Comparison of ENCODE assay signal across 25 cellular contexts in genomic region chr6:163962627-163963117, GRCh38.
DNase-seq lines count a peak whose midpoint lies in the region; ATAC-seq lines count a peak whose summit lies in the region.
"Had no signal": no experiment of that assay in that cellular context is flagged by ENCODE, and none has a peak within 500 bp of the region (broad histone marks: within the 10 kb centered on the region; RNA-seq: fewer than 3 reads in every experiment).

No MANE protein-coding gene starts in this region.

- DNase-seq in COR-L47 (lab: John Stamatoyannopoulos, UW) (peak; percentile 49), NCI-H1436 (lab: John Stamatoyannopoulos, UW) (peak; percentile 16), NCI-H82 (lab: John Stamatoyannopoulos, UW) (peak; percentile 72), left ventricle myocardium superior (peak; percentile 82), SIG-M5 treated with dmso at 0.1 percent for 504 hours (lab: John Stamatoyannopoulos, UW; ENCODE audit: unreplicated experiment) (no peak), NCI-H2029 treated with DMSO at 0.1 percent for 48 hours (lab: John Stamatoyannopoulos, UW) (no peak)
- no peak for DNase-seq in activated CD8-positive, alpha-beta memory T cell treated with anti-CD3 and anti-CD28 coated beads, Interleukin-2, amount 50 U/mL, for 48 hours
- DNase-seq: activated CD8-positive, alpha-beta memory T cell treated with anti-CD3 and anti-CD28 coated beads for 24 hours; activated effector memory CD4-positive, alpha-beta T cell treated with anti-CD3 and anti-CD28 coated beads, Interleukin-2, amount 50 U/mL, for 16 hours; activated naive CD8-positive, alpha-beta T cell treated with anti-CD3 and anti-CD28 coated beads, Interleukin-2, amount 10 ng/mL, durations not matched to agents 7 days and 5 days; activated T-cell treated with anti-CD3 and anti-CD28 coated beads, Interleukin-2, amount 50 U/mL, for 1 hour; DMS79; hypothalamus; left lung; naive B cell; NCI-H2029; NCI-H526; nucleus accumbens; small intestine; stimulated activated CD4-positive, alpha-beta T cell treated with anti-CD3 and anti-CD28 coated beads, Interleukin-1b, Interleukin-23, amount 100 ng/mL, for 48 hours; stimulated activated CD8-positive, alpha-beta memory T cell treated with anti-CD3 and anti-CD28 coated beads, Interleukin-4, amount 100 ng/mL, for 48 hours; T-helper 2 cell; trophoblast cell had no signal

- ATAC-seq in left ventricle myocardium superior, result peak; percentile 82
- no peak for ATAC-seq in HG03196 (IDR thresholded peaks at IDR 0.05; ENCODE audit: unreplicated experiment)
- ATAC-seq: gastroesophageal sphincter, left lung had no signal

- intact Hi-C loops in left ventricle myocardium superior (cut with micrococcal nuclease), result loop anchor here (5.0 kb wide), 1 partner anchor 145 kb away; no protein-coding TSS in a partner anchor

Comparison
In these comparisons a context has a peak if more than half of its experiments do, and no peak if none do; other contexts are left out.
1. DNase-seq: peak in COR-L47 (single experiment), NCI-H1436 (single experiment), NCI-H82 (single experiment) and left ventricle myocardium superior (single experiment); none in SIG-M5 treated with dmso at 0.1 percent for 504 hours (single experiment), activated CD8-positive, alpha-beta memory T cell treated with anti-CD3 and anti-CD28 coated beads, Interleukin-2, amount 50 U/mL, for 48 hours (single experiment) and NCI-H2029 treated with DMSO at 0.1 percent for 48 hours (single experiment).